ENCODE assay signal across 21 cellular contexts in the genomic region with DNA sequence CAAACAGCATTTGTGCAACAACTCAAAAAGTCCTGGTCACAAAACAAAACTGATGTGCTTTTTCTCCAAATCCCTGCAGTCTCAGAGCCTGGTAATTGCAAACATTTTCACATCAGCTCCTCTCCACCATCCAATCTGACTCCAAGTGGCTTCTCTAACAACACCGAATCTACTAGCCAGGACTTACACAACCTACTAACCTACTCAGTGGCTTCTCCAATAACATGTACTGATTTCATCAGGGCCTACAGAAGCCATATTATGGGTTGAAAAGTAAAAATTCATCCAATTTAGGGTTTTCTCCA.
A peak's percentile ranks its signal among the peaks of the same experiment; 100 is the strongest.
DNase-seq lines count a peak whose midpoint lies in the region; TF ChIP-seq lines count a peak whose summit lies in the region.
"Had no signal": no experiment of that assay in that cellular context is flagged by ENCODE, and none has a peak within 500 bp of the region (broad histone marks: within the 10 kb centered on the region; RNA-seq: fewer than 3 reads in every experiment).

No MANE protein-coding gene starts in this region.

- H2AFZ ChIP-seq in SK-N-SH (ENCODE audit: low read depth) (peak overlapping the region; percentile 36), Karpas-422 (ENCODE audit: low read length) (no peak overlapping the region), PC-9 (no peak overlapping the region)

- H3K4me1 ChIP-seq in SK-N-SH (ENCODE audit: control insufficient read depth in 1 of 2, insufficient read depth in 2 of 2, low read depth in 1 of 2, low read length in 1 of 2) (peaks cover 21 to 55% of the 10 kb centered on the region in 2 experiments), neutrophil (ENCODE audit: control insufficient read depth in 1 of 2, insufficient read depth in 1 of 2, low read depth in 1 of 2, low read length in 1 of 2) (peaks cover 33 to 56% of the 10 kb centered on the region in 2 experiments), Karpas-422 (ENCODE audit: low read length) (no peaks in the 10 kb centered on the region), PC-9 (replicated peaks; ENCODE audit: insufficient read depth) (no peaks in the 10 kb centered on the region)
- H3K4me1 ChIP-seq: SJCRH30 had no signal

- H3K9me3 ChIP-seq in SK-N-SH (no peaks in the 10 kb centered on the region), neutrophil (no peaks in the 10 kb centered on the region), Karpas-422 (ENCODE audit: low read length) (no peaks in the 10 kb centered on the region), PC-9 (ENCODE audit: insufficient read depth, low read depth) (no peaks in the 10 kb centered on the region)
- H3K9me3 ChIP-seq: SJCRH30 had no signal

- H3F3A ChIP-seq in SK-N-SH (replicated peaks; ENCODE audit: insufficient read depth) (peaks cover 25% of the 10 kb centered on the region), PC-9 (ENCODE audit: insufficient read depth, low read depth) (no peaks in the 10 kb centered on the region)

- TF ChIP-seq RAD21 in SK-N-SH (IDR thresholded peaks at IDR 0.05; ENCODE audit: low read length) = no peak

- DNase-seq in SK-N-SH (no peak), fibroblast of mammary gland (ENCODE audit: low read depth) (peak; percentile 61), NOMO-1 treated with DMSO at 0.1 percent for 48 hours (lab: John Stamatoyannopoulos, UW; ENCODE audit: unreplicated experiment) (no peak), Karpas-422 (no peak), NCI-H187 (lab: John Stamatoyannopoulos, UW) (no peak), PC-9 (no peak)
- DNase-seq: activated CD4-positive, CD25-positive, alpha-beta regulatory T cell; activated CD8-positive, alpha-beta T cell treated with anti-CD3 and anti-CD28 coated beads, Interleukin-2, amount 10 ng/mL, durations not matched to agents 7 days and 5 days; activated naive CD4-positive, alpha-beta T cell treated with Interleukin-2 at 50 U/mL for 16 hours; activated T-cell treated with anti-CD3 and anti-CD28 coated beads, Interleukin-2, amount 50 U/mL, for 24 hours; anterior cingulate cortex; cerebellar nuclear complex; effector memory CD8-positive, alpha-beta T cell; kidney; mammary epithelial cell; NCI-H526; SJCRH30; T-helper 9 cell had no signal

- H3K27me3 ChIP-seq in SK-N-SH (ENCODE audit: insufficient read depth) (no peaks in the 10 kb centered on the region), neutrophil (no peaks in the 10 kb centered on the region), Karpas-422 (ENCODE audit: low read length) (0 out of 2 replicates have a peak, but pooled peaks cover 3% of the 10 kb centered on the region), PC-9 (ENCODE audit: insufficient read depth, low read depth) (peaks cover 78% of the 10 kb centered on the region)
- H3K27me3 ChIP-seq: BLaER1, SJCRH30 had no signal

- intact Hi-C loops in PC-9 (cut with micrococcal nuclease; ENCODE audit: unreplicated experiment) = no loop called here

- no peaks in the 10 kb centered on the region for H3K36me3 ChIP-seq in SK-N-SH (replicated peaks in 1 of 2; ENCODE audit: control insufficient read depth in 1 of 2, insufficient read depth in 2 of 2, low read length in 1 of 2)
- no peaks in the 10 kb centered on the region for H3K36me3 ChIP-seq in neutrophil
- H3K36me3 ChIP-seq in Karpas-422 (ENCODE audit: insufficient read depth, low read length) = no peaks in the 10 kb centered on the region
- H3K36me3 ChIP-seq in PC-9 (ENCODE audit: low read depth) = no peaks in the 10 kb centered on the region
- H3K36me3 ChIP-seq: BLaER1, SJCRH30 had no signal

- no peak overlapping the region for H3K4me3 ChIP-seq in SK-N-SH (ENCODE audit: low read depth in 2 of 2, low read length in 1 of 2)
- H3K4me3 ChIP-seq in fibroblast of mammary gland (ENCODE audit: control insufficient read depth, low read depth, low read length) = no peak overlapping the region
- H3K4me3 ChIP-seq in neutrophil (ENCODE audit: low read depth in 1 of 2, low read length in 1 of 2) = no peak overlapping the region
- H3K4me3 ChIP-seq in Karpas-422 (ENCODE audit: low read length) = no peak overlapping the region
- no peak overlapping the region for H3K4me3 ChIP-seq in PC-9
- H3K4me3 ChIP-seq: BLaER1, SJCRH30 had no signal

- CTCF ChIA-PET in SK-N-SH (lab: Yijun Ruan, JAX) (interaction anchor here (0.7 to 1.3 kb wide), 2 partner anchors 18 to 65 kb away, joined by 3 read pairs; no protein-coding TSS in a partner anchor), PC-9 (lab: Charles Lee) (no interaction called here)

- POLR2A ChIA-PET in SK-N-SH (lab: Yijun Ruan, JAX) = no interaction called here
- POLR2A ChIA-PET in PC-9 (lab: Charles Lee; ENCODE audit: unreplicated experiment) = no interaction called here

- H3K27ac ChIP-seq in SK-N-SH (ENCODE audit: low read depth in 2 of 2, low read length in 1 of 2) (peak overlapping the region; percentile 90 to 95), neutrophil (peak overlapping the region; percentile 88), Karpas-422 (ENCODE audit: low read length) (no peak overlapping the region), PC-9 (no peak overlapping the region)
- H3K27ac ChIP-seq: BLaER1, KMS-11, SJCRH30 had no signal

- no peak for TF ChIP-seq EP300 in SK-N-SH (IDR thresholded peaks at IDR 0.05; ENCODE audit: borderline replicate concordance in 1 of 2, low read depth in 1 of 2, low read length in 1 of 2)

- no peaks in the 10 kb centered on the region for H3K9me2 ChIP-seq in SK-N-SH
- H3K9me2 ChIP-seq in Karpas-422 (replicated peaks; ENCODE audit: insufficient read depth, low read length) = no peaks in the 10 kb centered on the region
- no peaks in the 10 kb centered on the region for H3K9me2 ChIP-seq in PC-9 (ENCODE audit: insufficient read depth)

- no peaks in the 10 kb centered on the region for H3K79me2 ChIP-seq in SK-N-SH (ENCODE audit: insufficient read depth)
- no peaks in the 10 kb centered on the region for H3K79me2 ChIP-seq in Karpas-422 (ENCODE audit: low read length)
- no peaks in the 10 kb centered on the region for H3K79me2 ChIP-seq in PC-9 (ENCODE audit: low read depth)

- H3K4me2 ChIP-seq in SK-N-SH (peak overlapping the region; percentile 68), Karpas-422 (ENCODE audit: low read depth, low read length, poor library complexity, severe bottlenecking) (no peak overlapping the region), PC-9 (no peak overlapping the region)
- H3K4me2 ChIP-seq: BLaER1, KMS-11 had no signal

- TF ChIP-seq CTCF in SK-N-SH (IDR thresholded peaks at IDR 0.05) (no peak), fibroblast of mammary gland (conservative IDR thresholded peaks at IDR 0.05; ENCODE audit: control insufficient read depth, insufficient read depth, low read depth, low read length) (no peak), neutrophil (IDR thresholded peaks at IDR 0.05) (no peak), PC-9 (conservative IDR thresholded peaks at IDR 0.05) (no peak)

- H4K20me1 ChIP-seq in SK-N-SH (ENCODE audit: insufficient read depth) = no peaks in the 10 kb centered on the region
- H4K20me1 ChIP-seq in Karpas-422 (ENCODE audit: insufficient read depth, low read depth, low read length) = no peaks in the 10 kb centered on the region
- H4K20me1 ChIP-seq in PC-9 (ENCODE audit: insufficient read depth) = no peaks in the 10 kb centered on the region
- H4K20me1 ChIP-seq: BLaER1 had no signal

- no TSS peak for BruUV-seq in PC-9 (replicated peaks; lab: Mats Ljungman, UMichigan)

- 92% methylated on average over 1 of the region's 1 CpG for WGBS in SK-N-SH (ENCODE audit: low lambda C conversion rate)

- peak overlapping the region; percentile 65; the same call in 1 of the 2 replicates for H3K9ac ChIP-seq in SK-N-SH
- no peak overlapping the region for H3K9ac ChIP-seq in Karpas-422 (ENCODE audit: low read length)
- H3K9ac ChIP-seq: BLaER1, KMS-11 had no signal

TF ChIP-seq in SK-N-SH, 30 proteins besides CTCF, POLR2A, EP300 and RAD21 (continues in another document):
- TF ChIP-seq NFIC (IDR thresholded peaks at IDR 0.05; ENCODE audit: borderline replicate concordance) = no peak
- no peak for TF ChIP-seq GABPA (IDR thresholded peaks at IDR 0.05; ENCODE audit: low read depth)
- TF ChIP-seq YY1 (IDR thresholded peaks at IDR 0.05; ENCODE audit: low read depth) = no peak
- TF ChIP-seq, protein P1, sequence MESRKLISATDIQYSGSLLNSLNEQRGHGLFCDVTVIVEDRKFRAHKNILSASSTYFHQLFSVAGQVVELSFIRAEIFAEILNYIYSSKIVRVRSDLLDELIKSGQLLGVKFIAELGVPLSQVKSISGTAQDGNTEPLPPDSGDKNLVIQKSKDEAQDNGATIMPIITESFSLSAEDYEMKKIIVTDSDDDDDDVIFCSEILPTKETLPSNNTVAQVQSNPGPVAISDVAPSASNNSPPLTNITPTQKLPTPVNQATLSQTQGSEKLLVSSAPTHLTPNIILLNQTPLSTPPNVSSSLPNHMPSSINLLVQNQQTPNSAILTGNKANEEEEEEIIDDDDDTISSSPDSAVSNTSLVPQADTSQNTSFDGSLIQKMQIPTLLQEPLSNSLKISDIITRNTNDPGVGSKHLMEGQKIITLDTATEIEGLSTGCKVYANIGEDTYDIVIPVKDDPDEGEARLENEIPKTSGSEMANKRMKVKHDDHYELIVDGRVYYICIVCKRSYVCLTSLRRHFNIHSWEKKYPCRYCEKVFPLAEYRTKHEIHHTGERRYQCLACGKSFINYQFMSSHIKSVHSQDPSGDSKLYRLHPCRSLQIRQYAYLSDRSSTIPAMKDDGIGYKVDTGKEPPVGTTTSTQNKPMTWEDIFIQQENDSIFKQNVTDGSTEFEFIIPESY (IDR thresholded peaks at IDR 0.05; ENCODE audit: borderline replicate concordance, low read depth) = no peak
- no peak for TF ChIP-seq NRF1 (IDR thresholded peaks at IDR 0.05; ENCODE audit: low read depth, low read length)
- TF ChIP-seq TAF1 (IDR thresholded peaks at IDR 0.05; ENCODE audit: borderline replicate concordance, low read depth, low read length) = no peak
- TF ChIP-seq TEAD4 (IDR thresholded peaks at IDR 0.05; ENCODE audit: borderline replicate concordance, insufficient read depth) = no peak
- TF ChIP-seq FOSL2 (IDR thresholded peaks at IDR 0.05; ENCODE audit: borderline replicate concordance, low read depth) = no peak
- no peak for TF ChIP-seq SIN3A (IDR thresholded peaks at IDR 0.05; ENCODE audit: borderline replicate concordance, low read depth, low read length)
- no peak for TF ChIP-seq FOXM1 (IDR thresholded peaks at IDR 0.05; ENCODE audit: low read depth)
- no peak for TF ChIP-seq CHD2 (IDR thresholded peaks at IDR 0.05; ENCODE audit: low read length, partially characterized antibody)
- TF ChIP-seq RFX5 (IDR thresholded peaks at IDR 0.05; ENCODE audit: low read length) = no peak
- TF ChIP-seq TCF12 (IDR thresholded peaks at IDR 0.05) = no peak
- no peak for TF ChIP-seq FOXJ3 (CRISPR knock-in tag; IDR thresholded peaks at IDR 0.05)

Comparison
In these comparisons a context has a peak if more than half of its experiments do, and no peak if none do; other contexts are left out.
1. H3K27ac ChIP-seq: peak in SK-N-SH (2 of 2) and neutrophil (single experiment); none in Karpas-422 (single experiment) and PC-9 (single experiment).